Comparison of ENCODE assay signal across 27 cellular contexts in genomic region chr1:59866459-59866858, GRCh38. TPM values are rescaled to one million over a fixed set of nuclear protein-coding genes. Genes with fewer than 3 reads are reported as not detected.
A peak's percentile ranks its signal among the peaks of the same experiment; 100 is the strongest.
DNase-seq lines count a peak whose midpoint lies in the region; ATAC-seq, FAIRE-seq and TF ChIP-seq lines count a peak whose summit lies in the region.
"Had no signal": no experiment of that assay in that cellular context is flagged by ENCODE, and none has a peak within 500 bp of the region (broad histone marks: within the 10 kb centered on the region; RNA-seq: fewer than 3 reads in every experiment).

No MANE protein-coding gene starts in this region.

- no peaks in the 10 kb centered on the region for H3K79me2 ChIP-seq in GM12878 (ENCODE audit: control insufficient read depth, insufficient read depth, low read length)

- H3K36me3 ChIP-seq in cardiac muscle cell, result peaks cover 20% of the 10 kb centered on the region
- peaks cover 0 to 2% of the 10 kb centered on the region in 2 experiments; a peak in 2 of 4 replicates for H3K36me3 ChIP-seq in GM12878 (ENCODE audit: control insufficient read depth in 2 of 2, insufficient read depth in 2 of 2, low read length in 1 of 2)
- no peaks in the 10 kb centered on the region for H3K36me3 ChIP-seq in mucosa of descending colon (ENCODE audit: low read depth)
- no peaks in the 10 kb centered on the region for H3K36me3 ChIP-seq in vagina
- H3K36me3 ChIP-seq: BE2C; BLaER1 treated with 17β-estradiol and CSF1 and Interleukin-3, amounts not matched to agents 10 nM and 100 nM; HAP-1 had no signal

- 68% methylated on average over 2 of the region's 2 CpGs for WGBS in GM12878 (ENCODE audit: insufficient coverage, insufficient replicate concordance, low lambda C conversion rate, missing lambda C conversion rate)

- no peaks in the 10 kb centered on the region for H4K20me1 ChIP-seq in GM12878 (ENCODE audit: control insufficient read depth, insufficient read depth)
- H4K20me1 ChIP-seq: BLaER1 treated with 17β-estradiol and CSF1 and Interleukin-3, amounts not matched to agents 10 nM and 100 nM had no signal

- BruUV-seq in GM12878 (replicated peaks; lab: Mats Ljungman, UMichigan), result no TSS peak

- H2AFZ ChIP-seq in GM12878 (ENCODE audit: control insufficient read depth, low read depth, low read length), result no peak overlapping the region

- SMC1A ChIA-PET in GM12878 (lab: Charles Lee; ENCODE audit: uncharacterized antibody, unreplicated experiment), result interaction anchor here (0.9 kb wide), 1 partner anchor 26 kb away, joined by 3 read pairs; no protein-coding TSS in a partner anchor

- no peaks in the 10 kb centered on the region for H3K9me3 ChIP-seq in cardiac muscle cell (ENCODE audit: low read depth)
- H3K9me3 ChIP-seq in GM12878 (replicated peaks; ENCODE audit: control insufficient read depth, insufficient read depth, low read length), result no peaks in the 10 kb centered on the region
- no peaks in the 10 kb centered on the region for H3K9me3 ChIP-seq in mucosa of descending colon
- H3K9me3 ChIP-seq in vagina, result no peaks in the 10 kb centered on the region
- H3K9me3 ChIP-seq: BE2C; BLaER1 treated with 17β-estradiol and CSF1 and Interleukin-3, amounts not matched to agents 10 nM and 100 nM; HAP-1 had no signal

- H3K4me3 ChIP-seq in cardiac muscle cell (no peak overlapping the region), GM12878 (no peak overlapping the region), mucosa of descending colon (no peak overlapping the region), vagina (no peak overlapping the region)
- H3K4me3 ChIP-seq: BLaER1 treated with 17β-estradiol and CSF1 and Interleukin-3, amounts not matched to agents 10 nM and 100 nM; HAP-1 had no signal

- FAIRE-seq in GM12878 (lab: Jason Lieb, UNC), result peak; percentile 27
- FAIRE-seq: A204.1, D721Med, GM12891, GM18507, H54 had no signal

- TF ChIP-seq CTCF in cardiac muscle cell (IDR thresholded peaks at IDR 0.05; ENCODE audit: low read depth, low read length) (no peak), GM12878 (IDR thresholded peaks at IDR 0.05 in 2 of 3, conservative IDR thresholded peaks at IDR 0.05 in 1 of 3; ENCODE audit: control insufficient read depth in 2 of 3, extremely low read depth in 1 of 3, insufficient read depth in 1 of 3, low read depth in 3 of 3, low read length in 3 of 3) (no peak), mucosa of descending colon (IDR thresholded peaks at IDR 0.05) (no peak), vagina (IDR thresholded peaks at IDR 0.05) (no peak)

- TF ChIP-seq RAD21 in GM12878 (IDR thresholded peaks at IDR 0.05; ENCODE audit: insufficient read depth, low read depth, low read length), result no peak

- RAD21 ChIA-PET in GM12878 (lab: Charles Lee; ENCODE audit: unreplicated experiment), result interaction anchor here (1.0 kb wide), 1 partner anchor 81 kb away, joined by 3 read pairs; no protein-coding TSS in a partner anchor

- POLR2A ChIA-PET in GM12878 (lab: Charles Lee), result no interaction called here

- no peak for TF ChIP-seq EP300 in GM12878 (IDR thresholded peaks at IDR 0.05; ENCODE audit: borderline replicate concordance in 1 of 2, control insufficient read depth in 1 of 2, low read depth in 2 of 2, low read length in 2 of 2)

- no peak for ATAC-seq in left ventricle myocardium superior
- no peak for ATAC-seq in GM12878
- peak; percentile 65 for ATAC-seq in mucosa of descending colon
- no peak for ATAC-seq in GM18909 (IDR thresholded peaks at IDR 0.05; ENCODE audit: poor library complexity, unreplicated experiment)

- DNase-seq in cardiac muscle cell (ENCODE audit: low read depth in 1 of 2, low spot score in 1 of 2) (no peak), left ventricle myocardium superior (no peak), GM12878 (ENCODE audit: low read depth, low spot score) (no peak), mucosa of descending colon (no peak), vagina (ENCODE audit: extremely low spot score in 2 of 2) (no peak), RKO (ENCODE audit: low spot score) (no peak)
- DNase-seq: ACHN; AML-193; BE2C; CD4-positive, alpha-beta T cell; CD8-positive, alpha-beta memory T cell; DMS 273 treated with DMSO at 0.1 percent for 48 hours; DMS79; EL; GDM1; GOT3; HFFc6 had no signal

- CTCF ChIA-PET in GM12878 (lab: Yijun Ruan, JAX), result interaction anchor here (1.2 kb wide), 1 partner anchor 22 kb away, joined by 3 read pairs; no protein-coding TSS in a partner anchor

- no peak overlapping the region for H3K4me2 ChIP-seq in GM12878 (ENCODE audit: control insufficient read depth, insufficient read depth)
- H3K4me2 ChIP-seq: BLaER1 treated with 17β-estradiol and CSF1 and Interleukin-3, amounts not matched to agents 10 nM and 100 nM had no signal

- H3K9ac ChIP-seq in GM12878 (ENCODE audit: control insufficient read depth, insufficient read depth, low read length), result no peak overlapping the region
- H3K9ac ChIP-seq: BLaER1 treated with 17β-estradiol and CSF1 and Interleukin-3, amounts not matched to agents 10 nM and 100 nM had no signal

- H3K4me1 ChIP-seq in cardiac muscle cell (ENCODE audit: low read depth) (peaks cover 17% of the 10 kb centered on the region), GM12878 (ENCODE audit: control insufficient read depth, insufficient read depth, low read length) (no peaks in the 10 kb centered on the region), mucosa of descending colon (ENCODE audit: low read depth) (no peaks in the 10 kb centered on the region), vagina (no peaks in the 10 kb centered on the region)
- H3K4me1 ChIP-seq: BE2C; BLaER1 treated with 17β-estradiol and CSF1 and Interleukin-3, amounts not matched to agents 10 nM and 100 nM; HAP-1 had no signal

- intact Hi-C loops in left ventricle myocardium superior (cut with micrococcal nuclease) (no loop called here), GM12878 (cut with micrococcal nuclease; ENCODE audit: unreplicated experiment) (no loop called here), mucosa of descending colon (cut with DNase I, micrococcal nuclease) (no loop called here), vagina (cut with DNase I) (no loop called here)

- in situ Hi-C loops in GM12878 (cut with MboI), result no loop called here

- H3K27ac ChIP-seq in cardiac muscle cell (peak overlapping the region; percentile 18), GM12878 (ENCODE audit: control insufficient read depth, insufficient read depth) (no peak overlapping the region), vagina (no peak overlapping the region)
- H3K27ac ChIP-seq: 22Rv1; BLaER1 treated with 17β-estradiol and CSF1 and Interleukin-3, amounts not matched to agents 10 nM and 100 nM had no signal

- H3K27me3 ChIP-seq in cardiac muscle cell (no peaks in the 10 kb centered on the region), GM12878 (replicated peaks in 1 of 2; ENCODE audit: control insufficient read depth in 2 of 2, insufficient read depth in 2 of 2, low read length in 1 of 2) (no peaks in the 10 kb centered on the region), vagina (no peaks in the 10 kb centered on the region)
- H3K27me3 ChIP-seq: BE2C; BLaER1 treated with 17β-estradiol and CSF1 and Interleukin-3, amounts not matched to agents 10 nM and 100 nM had no signal

- no peak for TF ChIP-seq POLR2A in GM12878 (IDR thresholded peaks at IDR 0.05; ENCODE audit: low read depth, low read length)
- TF ChIP-seq POLR2A in vagina (IDR thresholded peaks at IDR 0.05), result no peak

TF ChIP-seq in GM12878, 131 proteins besides CTCF, POLR2A, EP300 and RAD21 (continues in another document):
- TF ChIP-seq BCL3 (IDR thresholded peaks at IDR 0.05; ENCODE audit: borderline replicate concordance, insufficient read depth, low read depth, low read length, poor library complexity, severe bottlenecking) (no peak), NRF1 (conservative IDR thresholded peaks at IDR 0.05; ENCODE audit: low read depth, low read length) (no peak)

RNA-seq across cellular contexts. Expression of gene HOOK1, which starts 51.7 kb away (rescaled TPM):
- total RNA-seq in cardiac muscle cell (9.5 and 10.4 TPM in 2 replicates), left ventricle myocardium superior (10.7 TPM), GM12878 (2014; rRNA removed) (2.3 and 2.8 TPM in 2 replicates), GM12878 (2014; rRNA removed; fragmentation: Illumina TruSeq; extraction: Trizol) (5.1 and 5.6 TPM in 2 replicates), GM12878 (2021) (5.1 and 6.0 TPM in 2 replicates), mucosa of descending colon (10 to 100 TPM; 26.9 to 58.6 (median 55.9) TPM), vagina (24.6 TPM)
- polyA plus RNA-seq in cardiac muscle cell (12.9 and 15.5 TPM in 2 replicates), GM12878 (2011; rRNA removed) (15.4 and 25.6 TPM in 2 replicates), GM12878 (2014; fragmentation: Illumina TruSeq; extraction: Trizol) (4.0 and 6.4 TPM in 2 replicates), GM12878 (2014; fragmentation: Nextera tagmentation; extraction: Ambion mirVana) (1 to 10 TPM; 1.4 to 1.8 TPM), GM12878 (2014; rRNA removed) (2.3 and 3.4 TPM in 2 replicates), GM12878 (2016; fragmentation: Nextera tagmentation; extraction: Ambion mirVana) (1 to 10 TPM; 2.4 to 4.6 TPM)
- 28.1 and 36.1 TPM in 2 replicates for total RNA-seq in GM12878 (2013; cell fraction: nucleolus; rRNA removed)
- 1.8 TPM for polyA plus RNA-seq in GM12878 (2011; ENCODE audit: low read depth)
- 2.8 and 3.2 TPM in 2 replicates for polyA plus RNA-seq in GM12878 (2011; cell fraction: cytosol; rRNA removed)
- polyA plus RNA-seq in GM12878 (2011; cell fraction: nucleus; rRNA removed), result 11.7 and 12.2 TPM in 2 replicates
- polyA plus RNA-seq in GM12878 (2012), result 3.3 and 6.6 TPM in 2 replicates
- 3.3 and 7.5 TPM in 2 replicates for polyA minus RNA-seq in GM12878 (2011; rRNA and poly(A)+ RNA removed)
- polyA minus RNA-seq in GM12878 (2011; cell fraction: cytosol; rRNA and poly(A)+ RNA removed), result 4.8 and 11.3 TPM in 2 replicates
- 6.0 and 7.7 TPM in 2 replicates for polyA minus RNA-seq in GM12878 (2011; cell fraction: nucleus; rRNA and poly(A)+ RNA removed)
- total RNA-seq: HFFc6 had no signal
- polyA plus RNA-seq: CD14-positive monocyte had no signal
